10 cellular contexts compared by ENCODE assay signal in genomic region chr14:24705840-24706239, GRCh38.
DNase-seq lines count a peak whose midpoint lies in the region; ATAC-seq and TF ChIP-seq lines count a peak whose summit lies in the region.
"Had no signal": no experiment of that assay in that cellular context is flagged by ENCODE, and none has a peak within 500 bp of the region (broad histone marks: within the 10 kb centered on the region; RNA-seq: fewer than 3 reads in every experiment).

No MANE protein-coding gene starts in this region.

- H3K4me3 ChIP-seq in vagina (no peak overlapping the region), hepatocyte (no peak overlapping the region)

- no peak overlapping the region for H3K27ac ChIP-seq in vagina
- no peak overlapping the region for H3K27ac ChIP-seq in hepatocyte

- H3K9me3 ChIP-seq in vagina (no peaks in the 10 kb centered on the region), hepatocyte (ENCODE audit: low read depth) (no peaks in the 10 kb centered on the region)

- no peaks in the 10 kb centered on the region for H3K79me2 ChIP-seq in hepatocyte

- H4K20me1 ChIP-seq in hepatocyte (ENCODE audit: insufficient read depth, poor library complexity, severe bottlenecking): no peaks in the 10 kb centered on the region

- H3K4me1 ChIP-seq in vagina (no peaks in the 10 kb centered on the region), hepatocyte (ENCODE audit: insufficient read depth) (no peaks in the 10 kb centered on the region)

- H2AFZ ChIP-seq in hepatocyte: no peak overlapping the region

- intact Hi-C loops in vagina (cut with DNase I): no loop called here

- H3K4me1 Mint-ChIP-seq in memory B cell: peaks cover 34% of the 10 kb centered on the region

- ATAC-seq in GM18909 (IDR thresholded peaks at IDR 0.05; ENCODE audit: poor library complexity, unreplicated experiment) (peak; percentile 90), GM21825 (IDR thresholded peaks at IDR 0.05; ENCODE audit: unreplicated experiment) (peak; percentile 83), HG03432 (IDR thresholded peaks at IDR 0.05; ENCODE audit: unreplicated experiment) (peak; percentile 88), memory B cell (ENCODE audit: low read depth) (peak; percentile 92)
- no peak for ATAC-seq in activated naive CD4-positive, alpha-beta T cell treated with anti-CD3 and anti-CD28 coated beads, Interleukin-2, amount 50 U/mL, for 72 hours

- H3K4me2 ChIP-seq in hepatocyte: no peak overlapping the region

- H3K36me3 ChIP-seq in vagina: no peaks in the 10 kb centered on the region
- no peaks in the 10 kb centered on the region for H3K36me3 ChIP-seq in hepatocyte (replicated peaks; ENCODE audit: insufficient read depth, low read depth)

- no peak for TF ChIP-seq CTCF in vagina (IDR thresholded peaks at IDR 0.05)
- TF ChIP-seq CTCF in hepatocyte (IDR thresholded peaks at IDR 0.05; ENCODE audit: poor library complexity): no peak

- H3K9me2 ChIP-seq in hepatocyte (replicated peaks; ENCODE audit: insufficient read depth): no peaks in the 10 kb centered on the region

- no peaks in the 10 kb centered on the region for H3K36me3 Mint-ChIP-seq in memory B cell
- no peaks in the 10 kb centered on the region for H3K36me3 Mint-ChIP-seq in activated naive CD4-positive, alpha-beta T cell treated with anti-CD3 and anti-CD28 coated beads, Interleukin-2, amount 50 U/mL, for 72 hours

- peak overlapping the region; percentile 41 for H3K4me3 Mint-ChIP-seq in memory B cell

- no peak for TF ChIP-seq POLR2A in vagina (IDR thresholded peaks at IDR 0.05)

- 85% methylated on average over 4 of the region's 4 CpGs for WGBS in hepatocyte (ENCODE audit: low lambda C conversion rate, missing lambda C conversion rate)

- DNase-seq in memory B cell (ENCODE audit: low spot score in 2 of 2) (peak; percentile 46 to 50), COR-L47 (lab: John Stamatoyannopoulos, UW) (no peak), vagina (ENCODE audit: extremely low spot score in 2 of 2) (no peak), hepatocyte (ENCODE audit: low spot score) (no peak)
- no peak for DNase-seq in activated naive CD4-positive, alpha-beta T cell treated with anti-CD3 and anti-CD28 coated beads, Interleukin-2, amount 50 U/mL, for 72 hours (ENCODE audit: low spot score in 2 of 2)
- DNase-seq: SHP77 treated with DMSO at 0.1 percent for 48 hours; stimulated activated CD4-positive, alpha-beta T cell treated with anti-CD3 and anti-CD28 coated beads, Interleukin-12 subunit alpha, Interleukin-12 subunit beta, amount 100 ng/mL, for 4 hours had no signal

- H3K27me3 ChIP-seq in vagina: no peaks in the 10 kb centered on the region
- H3K27me3 ChIP-seq in hepatocyte: peaks cover 6% of the 10 kb centered on the region

- H3K27me3 Mint-ChIP-seq in memory B cell: no peaks in the 10 kb centered on the region

- H3K27ac Mint-ChIP-seq in memory B cell: peak overlapping the region; percentile 84
- H3K27ac Mint-ChIP-seq in activated naive CD4-positive, alpha-beta T cell treated with anti-CD3 and anti-CD28 coated beads, Interleukin-2, amount 50 U/mL, for 72 hours: no peak overlapping the region

- peaks cover 1% of the 10 kb centered on the region for H3K9me3 Mint-ChIP-seq in memory B cell
- H3K9me3 Mint-ChIP-seq in activated naive CD4-positive, alpha-beta T cell treated with anti-CD3 and anti-CD28 coated beads, Interleukin-2, amount 50 U/mL, for 72 hours: no peaks in the 10 kb centered on the region

Comparison
In these comparisons a context has a peak if more than half of its experiments do, and no peak if none do; other contexts are left out.
1. ATAC-seq: peak in GM18909 (single experiment), GM21825 (single experiment), HG03432 (single experiment) and memory B cell (single experiment); none in activated naive CD4-positive, alpha-beta T cell treated with anti-CD3 and anti-CD28 coated beads, Interleukin-2, amount 50 U/mL, for 72 hours (0 of 2).
2. DNase-seq: peak in memory B cell (2 of 2); none in activated naive CD4-positive, alpha-beta T cell treated with anti-CD3 and anti-CD28 coated beads, Interleukin-2, amount 50 U/mL, for 72 hours (0 of 2), COR-L47 (single experiment), vagina (0 of 2) and hepatocyte (single experiment).